7 cellular contexts compared by ENCODE assay signal in the genomic region with DNA sequence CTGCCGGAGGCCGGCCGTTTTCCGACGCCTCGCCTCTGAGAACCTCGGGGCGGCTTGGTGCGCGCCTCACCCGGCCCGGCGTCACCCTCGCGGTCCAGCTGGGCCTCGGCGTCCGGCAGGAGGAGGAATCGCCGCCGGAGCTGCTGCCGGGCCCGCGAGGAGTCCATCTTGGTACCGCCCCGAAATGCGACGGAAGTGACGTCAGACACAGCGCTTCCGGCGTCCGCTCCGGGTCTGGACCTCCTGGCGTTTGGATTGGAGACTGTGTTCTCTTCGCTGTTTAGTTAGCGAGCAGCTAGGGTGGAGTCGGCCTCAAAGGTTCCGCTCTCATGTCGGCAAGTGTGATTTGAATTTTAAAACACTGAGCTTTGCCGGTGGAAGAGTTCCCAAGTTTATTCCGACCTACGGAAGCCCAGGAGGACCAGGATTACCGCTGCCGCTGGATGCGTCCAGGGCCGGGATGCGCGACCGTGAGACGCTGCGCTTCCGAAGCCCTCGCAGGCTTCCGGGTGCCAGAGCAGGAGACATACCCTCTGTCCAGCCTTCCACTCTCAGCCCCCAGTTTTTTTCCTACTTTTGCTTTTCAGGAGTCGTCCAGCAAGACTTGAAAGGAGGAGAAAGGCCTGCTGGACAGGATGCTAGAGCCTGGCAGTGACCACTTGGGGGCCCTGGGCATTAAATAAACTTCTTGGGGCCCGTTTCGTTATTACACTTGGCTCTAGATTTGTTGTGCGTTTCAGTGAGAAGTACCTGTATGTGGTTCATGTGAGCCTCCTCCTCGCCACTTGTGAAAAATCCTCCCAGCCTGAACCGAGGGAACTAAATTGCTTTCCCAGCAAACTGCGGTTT. TPM values are rescaled to one million over a fixed set of nuclear protein-coding genes. Genes with fewer than 3 reads are reported as not detected.
DNase-seq lines count a peak whose midpoint lies in the region; ATAC-seq and TF ChIP-seq lines count a peak whose summit lies in the region.

A gene with protein sequence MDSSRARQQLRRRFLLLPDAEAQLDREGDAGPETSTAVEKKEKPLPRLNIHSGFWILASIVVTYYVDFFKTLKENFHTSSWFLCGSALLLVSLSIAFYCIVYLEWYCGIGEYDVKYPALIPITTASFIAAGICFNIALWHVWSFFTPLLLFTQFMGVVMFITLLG (minus strand): TSS at position 188 of the 849 bp plus-strand sequence. CDS start 21 bp downstream, at position 167.

- H3K4me1 ChIP-seq in hepatocyte (ENCODE audit: insufficient read depth): peaks cover 13% of the 10 kb centered on the region

- peak within 1 kb of the TSS; percentile 90 for H2AFZ ChIP-seq in hepatocyte

- DNase-seq in NCI-H2029 treated with DMSO at 0.1 percent for 48 hours (lab: John Stamatoyannopoulos, UW) (peak; percentile 78), T1000 (lab: John Stamatoyannopoulos, UW) (peak; percentile 85), astrocyte of the hippocampus (ENCODE audit: low read depth, low spot score) (peak; percentile 97), hepatocyte (ENCODE audit: low spot score) (peak; percentile 96), retina (peak; percentile 99)

- WGBS in hepatocyte (ENCODE audit: low lambda C conversion rate, missing lambda C conversion rate): 2% methylated on average over 62 of the region's 62 CpGs

- H3K4me2 ChIP-seq in hepatocyte: peak within 1 kb of the TSS; percentile 89

- peak within 1 kb of the TSS; percentile 84 for H3K4me3 ChIP-seq in hepatocyte

- H3K27me3 ChIP-seq in hepatocyte: no peaks in the 10 kb centered on the region

- H3K27ac ChIP-seq in hepatocyte: peak within 1 kb of the TSS; percentile 94

- peaks cover 19% of the 10 kb centered on the region for H3K79me2 ChIP-seq in hepatocyte

- no peaks in the 10 kb centered on the region for H3K9me3 ChIP-seq in hepatocyte (ENCODE audit: low read depth)

- peak; percentile 95 for ATAC-seq in GM18505 (IDR thresholded peaks at IDR 0.05; ENCODE audit: unreplicated experiment)
- ATAC-seq in HG02970 (IDR thresholded peaks at IDR 0.05; ENCODE audit: low FRiP score, unreplicated experiment): peak; percentile 92

- no peaks in the 10 kb centered on the region for H4K20me1 ChIP-seq in hepatocyte (ENCODE audit: insufficient read depth, poor library complexity, severe bottlenecking)

- peak; percentile 96 for TF ChIP-seq POLR2A in GM18505 (IDR thresholded peaks at IDR 0.05; ENCODE audit: borderline replicate concordance, extremely low read depth, insufficient read depth, insufficient read length)

- no peaks in the 10 kb centered on the region for H3K36me3 ChIP-seq in hepatocyte (replicated peaks; ENCODE audit: insufficient read depth, low read depth)

- no peaks in the 10 kb centered on the region for H3K9me2 ChIP-seq in hepatocyte (replicated peaks; ENCODE audit: insufficient read depth)

- peak; percentile 29 for TF ChIP-seq CTCF in hepatocyte (IDR thresholded peaks at IDR 0.05; ENCODE audit: poor library complexity)

RNA-seq across cellular contexts. Expression of the gene that starts here (rescaled TPM):
- total RNA-seq in hepatocyte: 27.3 and 37.1 TPM in 2 replicates
- polyA plus RNA-seq in hepatocyte: 29.9 and 37.9 TPM in 2 replicates

Comparison
In these comparisons a context has a peak if more than half of its experiments do, and no peak if none do; other contexts are left out.
1. Peak in every context shown above with its lines: DNase-seq, ATAC-seq, H3K4me3 ChIP-seq and H3K27ac ChIP-seq.